ENCODE assay signal across 20 cellular contexts in the genomic region with DNA sequence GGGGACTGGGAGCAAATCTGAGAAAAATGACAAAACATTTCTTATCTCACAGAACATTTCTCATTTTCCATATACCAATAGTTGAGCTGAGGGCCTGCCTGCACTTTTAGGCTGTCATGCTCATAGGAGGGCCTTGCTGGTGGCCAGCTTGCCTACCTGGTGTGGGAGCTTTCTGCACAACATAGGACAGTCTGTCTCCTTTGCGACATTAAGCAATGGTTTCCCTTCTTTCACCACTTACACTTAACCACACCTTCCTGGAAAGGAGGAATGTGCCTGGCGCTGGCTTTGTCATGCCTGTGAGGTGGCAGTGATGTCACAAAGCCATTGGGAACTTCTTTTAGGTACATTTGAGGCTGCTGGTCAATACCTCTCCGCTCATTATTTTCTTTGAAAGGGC.
"Had no signal": no experiment of that assay in that cellular context is flagged by ENCODE, and none has a peak within 500 bp of the region (broad histone marks: within the 10 kb centered on the region; RNA-seq: fewer than 3 reads in every experiment).

No MANE protein-coding gene starts in this region.

- ATAC-seq: activated T-helper 17 cell treated with anti-CD3 and anti-CD28 coated beads, Interleukin-2, amount 50 U/mL, for 72 hours; sciatic nerve; T-cell had no signal

- H3K4me3 Mint-ChIP-seq: activated naive CD4-positive, alpha-beta T cell treated with anti-CD3 and anti-CD28 coated beads, Interleukin-2, amount 50 U/mL, for 24 hours; activated T-helper 17 cell treated with anti-CD3 and anti-CD28 coated beads, Interleukin-2, amount 50 U/mL, for 72 hours; nephron; T-cell had no signal

- H3K27ac Mint-ChIP-seq: activated naive CD4-positive, alpha-beta T cell treated with anti-CD3 and anti-CD28 coated beads, Interleukin-2, amount 50 U/mL, for 24 hours; activated T-helper 17 cell treated with anti-CD3 and anti-CD28 coated beads, Interleukin-2, amount 50 U/mL, for 72 hours; nephron had no signal

- H3K9me3 Mint-ChIP-seq: activated naive CD4-positive, alpha-beta T cell treated with anti-CD3 and anti-CD28 coated beads, Interleukin-2, amount 50 U/mL, for 24 hours; activated T-helper 17 cell treated with anti-CD3 and anti-CD28 coated beads, Interleukin-2, amount 50 U/mL, for 72 hours; nephron; T-cell had no signal

- DNase-seq: activated CD4-positive, alpha-beta T cell treated with anti-CD3 and anti-CD28 coated beads for 1 hour; activated CD4-positive, alpha-beta T cell treated with anti-CD3 and anti-CD28 coated beads, Interleukin-2, amount 50 U/mL, for 4 hours; activated CD8-positive, alpha-beta memory T cell treated with anti-CD3 and anti-CD28 coated beads, Interleukin-2, amount 50 U/mL, for 4 hours; brain microvascular endothelial cell; cortex of kidney; effector CD4-positive, alpha-beta T cell; esophagus squamous epithelium; glutamatergic neuron; hypothalamus; kidney glomerular epithelial cell; mesendoderm; occipital lobe; psoas muscle; SK-N-SH; T-cell; T1000 had no signal

- H3K9me3 ChIP-seq: esophagus squamous epithelium, psoas muscle, SK-N-SH had no signal

- H3K27me3 Mint-ChIP-seq: activated naive CD4-positive, alpha-beta T cell treated with anti-CD3 and anti-CD28 coated beads, Interleukin-2, amount 50 U/mL, for 24 hours; activated T-helper 17 cell treated with anti-CD3 and anti-CD28 coated beads, Interleukin-2, amount 50 U/mL, for 72 hours; T-cell had no signal
